In genomic region chr1:172343246-172344099, GRCh38 we compare ENCODE assay signal across 8 cellular contexts.
DNase-seq lines count a peak whose midpoint lies in the region; ATAC-seq, FAIRE-seq and TF ChIP-seq lines count a peak whose summit lies in the region.

No MANE protein-coding gene starts in this region.

- H3K9ac ChIP-seq in neural progenitor cell: no peak overlapping the region

- peaks cover 16% of the 10 kb centered on the region for H3K4me1 ChIP-seq in neural progenitor cell

- peak; percentile 82 for DNase-seq in GM04503 (ENCODE audit: low read depth)
- peak; percentile 91 for DNase-seq in M059J (ENCODE audit: low read depth)
- peak; percentile 58 for DNase-seq in bronchial epithelial cell (ENCODE audit: low read depth)
- DNase-seq in neural progenitor cell (ENCODE audit: low spot score): no peak
- DNase-seq in stimulated activated CD4-positive, alpha-beta T cell treated with anti-CD3 and anti-CD28 coated beads, Interleukin-1b, Interleukin-23, amount 100 ng/mL, for 48 hours: no peak
- no peak for DNase-seq in NCI-H2196 treated with DMSO at 0.1 percent for 48 hours (lab: John Stamatoyannopoulos, UW; ENCODE audit: unreplicated experiment)

- H3K9me3 ChIP-seq in neural progenitor cell (ENCODE audit: low read depth): peaks cover 6% of the 10 kb centered on the region

- H3K27me3 ChIP-seq in bronchial epithelial cell (ENCODE audit: control insufficient read depth, insufficient read depth, low read length) (no peaks in the 10 kb centered on the region), neural progenitor cell (no peaks in the 10 kb centered on the region)

- H3K27ac ChIP-seq in neural progenitor cell: no peak overlapping the region

- FAIRE-seq in bronchial epithelial cell (lab: Jason Lieb, UNC): no peak

- no peaks in the 10 kb centered on the region for H3K79me2 ChIP-seq in neural progenitor cell (ENCODE audit: low read depth)

- no peaks in the 10 kb centered on the region for H3F3A ChIP-seq in neural progenitor cell (ENCODE audit: low read depth)

- H2AFZ ChIP-seq in neural progenitor cell (replicated peaks): peak overlapping the region; percentile 20

- peaks cover 16% of the 10 kb centered on the region for H3K9me3 Mint-ChIP-seq in neural progenitor cell

- no peak for ATAC-seq in HG03025 (IDR thresholded peaks at IDR 0.05; ENCODE audit: low FRiP score, unreplicated experiment)
- ATAC-seq in HG03108 (IDR thresholded peaks at IDR 0.05; ENCODE audit: unreplicated experiment): no peak

- no peaks in the 10 kb centered on the region for H3K27me3 Mint-ChIP-seq in neural progenitor cell (ENCODE audit: insufficient read depth, low read depth)

- no peaks in the 10 kb centered on the region for H3K36me3 ChIP-seq in bronchial epithelial cell (ENCODE audit: control insufficient read depth, insufficient read depth, low read length)
- no peaks in the 10 kb centered on the region for H3K36me3 ChIP-seq in neural progenitor cell

- H3K4me3 ChIP-seq in bronchial epithelial cell (ENCODE audit: low read depth, low read length) (no peak overlapping the region), neural progenitor cell (no peak overlapping the region)

- no peak overlapping the region for H3K4me3 Mint-ChIP-seq in neural progenitor cell

- H3K4me2 ChIP-seq in neural progenitor cell: no peak overlapping the region

- peak overlapping the region; percentile 28 for H3K27ac Mint-ChIP-seq in neural progenitor cell

- H3K36me3 Mint-ChIP-seq in neural progenitor cell: peaks cover 3% of the 10 kb centered on the region

- peaks cover 28% of the 10 kb centered on the region for H3K4me1 Mint-ChIP-seq in neural progenitor cell

- no peak for TF ChIP-seq CTCF in bronchial epithelial cell (IDR thresholded peaks at IDR 0.05; ENCODE audit: insufficient read depth, low read length, severe bottlenecking)
- no peak for TF ChIP-seq CTCF in neural progenitor cell (IDR thresholded peaks at IDR 0.05)

- no peaks in the 10 kb centered on the region for H4K20me1 ChIP-seq in neural progenitor cell (ENCODE audit: low read depth)

Comparison
In these comparisons a context has a peak if more than half of its experiments do, and no peak if none do; other contexts are left out.
1. DNase-seq: peak in GM04503 (single experiment), M059J (single experiment) and bronchial epithelial cell (single experiment); none in neural progenitor cell (single experiment), stimulated activated CD4-positive, alpha-beta T cell treated with anti-CD3 and anti-CD28 coated beads, Interleukin-1b, Interleukin-23, amount 100 ng/mL, for 48 hours (single experiment) and NCI-H2196 treated with DMSO at 0.1 percent for 48 hours (single experiment).